ENCODE assay signal across 8 cellular contexts in genomic region chr12:4272976-4273650, GRCh38. TPM values are rescaled to one million over a fixed set of nuclear protein-coding genes. Genes with fewer than 3 reads are reported as not detected.
DNase-seq lines count a peak whose midpoint lies in the region; ATAC-seq and TF ChIP-seq lines count a peak whose summit lies in the region.

No MANE protein-coding gene starts in this region.

- peaks cover 77% of the 10 kb centered on the region for H4K20me1 ChIP-seq in BLaER1
- H4K20me1 ChIP-seq in Loucy (ENCODE audit: insufficient read depth, low read length, poor library complexity, severe bottlenecking) = no peaks in the 10 kb centered on the region

- H3K79me2 ChIP-seq in Loucy (ENCODE audit: insufficient read depth, low read length) = no peaks in the 10 kb centered on the region

- H3K9me3 ChIP-seq in BLaER1 (no peaks in the 10 kb centered on the region), Loucy (ENCODE audit: insufficient read depth, low read depth, low read length) (no peaks in the 10 kb centered on the region)

- no peak for ATAC-seq in effector memory CD8-positive, alpha-beta T cell (replicated peaks)
- ATAC-seq in natural killer cell treated with Interleukin-12 subunit alpha and Interleukin-12 subunit beta and Interleukin-15 and Interleukin-18, amount 100 ng/mL, for 72 hours = no peak
- no peak for ATAC-seq in GM18858 (IDR thresholded peaks at IDR 0.05; ENCODE audit: unreplicated experiment)

- H3K27me3 ChIP-seq in BLaER1 (peaks cover 99% of the 10 kb centered on the region), Loucy (ENCODE audit: insufficient read depth, low read length, poor library complexity, severe bottlenecking) (peaks cover 57% of the 10 kb centered on the region)

- peaks cover 44 to 49% of the 10 kb centered on the region in 2 donors for H3K4me1 Mint-ChIP-seq in effector memory CD8-positive, alpha-beta T cell (ENCODE audit: low read depth in 2 of 2)
- peaks cover 45 to 48% of the 10 kb centered on the region in 2 donors for H3K4me1 Mint-ChIP-seq in natural killer cell treated with Interleukin-12 subunit alpha and Interleukin-12 subunit beta and Interleukin-15 and Interleukin-18, amount 100 ng/mL, for 72 hours (ENCODE audit: low read depth in 2 of 2)

- DNase-seq in effector memory CD8-positive, alpha-beta T cell = no peak
- DNase-seq in natural killer cell treated with Interleukin-12 subunit alpha and Interleukin-12 subunit beta and Interleukin-15 and Interleukin-18, amount 100 ng/mL, for 72 hours (ENCODE audit: low spot score) = peak; percentile 12
- DNase-seq in medulla oblongata (ENCODE audit: extremely low spot score) = no peak
- DNase-seq in NCI-H1105 treated with DMSO at 0.1 percent for 48 hours (lab: John Stamatoyannopoulos, UW) = no peak
- DNase-seq in central memory CD4-positive, alpha-beta T cell = no peak

- H3K36me3 Mint-ChIP-seq in effector memory CD8-positive, alpha-beta T cell (ENCODE audit: insufficient read depth) = peaks cover 72% of the 10 kb centered on the region
- peaks cover 33% of the 10 kb centered on the region for H3K36me3 Mint-ChIP-seq in natural killer cell treated with Interleukin-12 subunit alpha and Interleukin-12 subunit beta and Interleukin-15 and Interleukin-18, amount 100 ng/mL, for 72 hours

- peak overlapping the region; percentile 55 for H3K4me3 ChIP-seq in BLaER1
- peak overlapping the region; percentile 83 for H3K4me3 ChIP-seq in Loucy (ENCODE audit: low read length, poor library complexity, severe bottlenecking)

- no peak for TF ChIP-seq CTCF in Loucy (conservative IDR thresholded peaks at IDR 0.05; ENCODE audit: low read length)

- H2AFZ ChIP-seq in Loucy (ENCODE audit: low read length) = peak overlapping the region; percentile 89

- no peaks in the 10 kb centered on the region for H3F3A ChIP-seq in Loucy (ENCODE audit: low read depth)

- H3K4me2 ChIP-seq in BLaER1 = peak overlapping the region; percentile 69
- peak overlapping the region; percentile 96 for H3K4me2 ChIP-seq in Loucy (ENCODE audit: low read depth, low read length, poor library complexity, severe bottlenecking)

- peaks cover 0 to 9% of the 10 kb centered on the region in 2 donors for H3K27me3 Mint-ChIP-seq in effector memory CD8-positive, alpha-beta T cell
- H3K27me3 Mint-ChIP-seq in natural killer cell treated with Interleukin-12 subunit alpha and Interleukin-12 subunit beta and Interleukin-15 and Interleukin-18, amount 100 ng/mL, for 72 hours = no peaks in the 10 kb centered on the region

- H3K4me1 ChIP-seq in BLaER1 = peaks cover 44% of the 10 kb centered on the region
- H3K4me1 ChIP-seq in Loucy (ENCODE audit: insufficient read depth, low read length, poor library complexity, severe bottlenecking) = peaks cover 42% of the 10 kb centered on the region

- no peak overlapping the region for H3K9ac ChIP-seq in BLaER1
- peak overlapping the region; percentile 84 for H3K9ac ChIP-seq in Loucy (ENCODE audit: low read depth, low read length, poor library complexity, severe bottlenecking)

- H3K9me2 ChIP-seq in Loucy (replicated peaks; ENCODE audit: low read depth, low read length) = no peaks in the 10 kb centered on the region

- peak overlapping the region; percentile 98 to 99 for H3K27ac Mint-ChIP-seq in effector memory CD8-positive, alpha-beta T cell
- peak overlapping the region; percentile 93 to 94 for H3K27ac Mint-ChIP-seq in natural killer cell treated with Interleukin-12 subunit alpha and Interleukin-12 subunit beta and Interleukin-15 and Interleukin-18, amount 100 ng/mL, for 72 hours

- H3K9me3 Mint-ChIP-seq in effector memory CD8-positive, alpha-beta T cell = no peaks in the 10 kb centered on the region
- H3K9me3 Mint-ChIP-seq in natural killer cell treated with Interleukin-12 subunit alpha and Interleukin-12 subunit beta and Interleukin-15 and Interleukin-18, amount 100 ng/mL, for 72 hours = no peaks in the 10 kb centered on the region

- H3K4me3 Mint-ChIP-seq in effector memory CD8-positive, alpha-beta T cell = peak overlapping the region; percentile 96 to 99
- H3K4me3 Mint-ChIP-seq in natural killer cell treated with Interleukin-12 subunit alpha and Interleukin-12 subunit beta and Interleukin-15 and Interleukin-18, amount 100 ng/mL, for 72 hours = peak overlapping the region; percentile 99

- H3K27ac ChIP-seq in BLaER1 = no peak overlapping the region

- no peaks in the 10 kb centered on the region for H3K36me3 ChIP-seq in BLaER1
- H3K36me3 ChIP-seq in Loucy (ENCODE audit: insufficient read depth, low read length) = no peaks in the 10 kb centered on the region

RNA-seq across cellular contexts. Expression of gene CCND2, which starts 0.4 kb away (rescaled TPM):
- total RNA-seq in natural killer cell treated with Interleukin-12 subunit alpha and Interleukin-12 subunit beta and Interleukin-15 and Interleukin-18, amount 100 ng/mL, for 72 hours = 1,000 to 10,000 TPM in 1 of 2 donors, 100 to 1,000 TPM in 1; 942 to 1,190 TPM

RNA-seq across cellular contexts. Expression of gene TIGAR, which starts 47.9 kb away (rescaled TPM):
- total RNA-seq in natural killer cell treated with Interleukin-12 subunit alpha and Interleukin-12 subunit beta and Interleukin-15 and Interleukin-18, amount 100 ng/mL, for 72 hours = 10 to 100 TPM in 1 of 2 donors, 1 to 10 TPM in 1; 7.4 to 10.2 TPM
